8 cellular contexts compared by ENCODE assay signal in genomic region chr2:212940816-212941215, GRCh38.
DNase-seq lines count a peak whose midpoint lies in the region; ATAC-seq and TF ChIP-seq lines count a peak whose summit lies in the region.

No MANE protein-coding gene starts in this region.

- no peak overlapping the region for H3K9ac ChIP-seq in GM23248

- intact Hi-C loops in activated CD8-positive, alpha-beta T cell treated with anti-CD3 and anti-CD28 coated beads for 36 hours (cut with micrococcal nuclease) = no loop called here

- ATAC-seq in GM18873 (IDR thresholded peaks at IDR 0.05; ENCODE audit: low FRiP score, unreplicated experiment) (no peak), HG03025 (IDR thresholded peaks at IDR 0.05; ENCODE audit: low FRiP score, unreplicated experiment) (no peak)
- no peak for ATAC-seq in activated CD8-positive, alpha-beta T cell treated with anti-CD3 and anti-CD28 coated beads for 36 hours

- no peak overlapping the region for H3K4me2 ChIP-seq in GM23248 (ENCODE audit: unreplicated experiment)

- CTCF ChIA-PET in activated CD8-positive, alpha-beta T cell treated with anti-CD3 and anti-CD28 coated beads for 36 hours (lab: Charles Lee) = interaction anchor here (1.1 kb wide), 2 partner anchors 9 to 10 kb away, joined by 4 read pairs; no protein-coding TSS in a partner anchor

- H3K4me1 ChIP-seq in GM23248 (ENCODE audit: insufficient read depth) = no peaks in the 10 kb centered on the region

- H3K79me2 ChIP-seq in GM23248 (ENCODE audit: insufficient read depth) = no peaks in the 10 kb centered on the region

- H3K36me3 ChIP-seq in GM23248 (ENCODE audit: low read depth) = no peaks in the 10 kb centered on the region

- no peaks in the 10 kb centered on the region for H3K27me3 Mint-ChIP-seq in activated CD8-positive, alpha-beta T cell treated with anti-CD3 and anti-CD28 coated beads for 36 hours

- H3K27ac Mint-ChIP-seq in activated CD8-positive, alpha-beta T cell treated with anti-CD3 and anti-CD28 coated beads for 36 hours = no peak overlapping the region

- H3K4me3 Mint-ChIP-seq in activated CD8-positive, alpha-beta T cell treated with anti-CD3 and anti-CD28 coated beads for 36 hours = no peak overlapping the region

- peaks cover 1% of the 10 kb centered on the region for H3K9me3 Mint-ChIP-seq in activated CD8-positive, alpha-beta T cell treated with anti-CD3 and anti-CD28 coated beads for 36 hours

- H3K27ac ChIP-seq in GM23248 = no peak overlapping the region

- H3K27me3 ChIP-seq in GM23248 (replicated peaks; ENCODE audit: insufficient read depth) = no peaks in the 10 kb centered on the region

- H3K9me3 ChIP-seq in GM23248 (ENCODE audit: low read depth) = no peaks in the 10 kb centered on the region

- DNase-seq in GM23248 (peak; percentile 43), NCI-H2196 (lab: John Stamatoyannopoulos, UW; ENCODE audit: unreplicated experiment) (peak; percentile 88), ecto neural progenitor cell (ENCODE audit: low spot score) (peak; percentile 53), myocyte (ENCODE audit: low read depth) (peak; percentile 67), KG1 (lab: John Stamatoyannopoulos, UW) (no peak)
- DNase-seq in activated CD8-positive, alpha-beta T cell treated with anti-CD3 and anti-CD28 coated beads for 36 hours = no peak

- H3F3A ChIP-seq in GM23248 (ENCODE audit: insufficient read depth) = no peaks in the 10 kb centered on the region

- H4K20me1 ChIP-seq in GM23248 (ENCODE audit: insufficient read depth) = no peaks in the 10 kb centered on the region

- H3K4me3 ChIP-seq in GM23248 = no peak overlapping the region

- no peak for TF ChIP-seq CTCF in activated CD8-positive, alpha-beta T cell treated with anti-CD3 and anti-CD28 coated beads for 36 hours (IDR thresholded peaks at IDR 0.05)

- in situ Hi-C loops in GM23248 (cut with MboI) = no loop called here

- H2AFZ ChIP-seq in GM23248 = no peak overlapping the region

- POLR2A ChIA-PET in activated CD8-positive, alpha-beta T cell treated with anti-CD3 and anti-CD28 coated beads for 36 hours (lab: Charles Lee) = no interaction called here

- 20 to 21% methylated on average over 2 of the region's 2 CpGs for WGBS in GM23248 (ENCODE audit: low coverage in 1 of 2, low lambda C conversion rate in 2 of 2, missing lambda C conversion rate in 2 of 2), 2 experiments

- no peaks in the 10 kb centered on the region for H3K36me3 Mint-ChIP-seq in activated CD8-positive, alpha-beta T cell treated with anti-CD3 and anti-CD28 coated beads for 36 hours (ENCODE audit: low read depth)

- peaks cover 2% of the 10 kb centered on the region for H3K4me1 Mint-ChIP-seq in activated CD8-positive, alpha-beta T cell treated with anti-CD3 and anti-CD28 coated beads for 36 hours (ENCODE audit: low read depth)

- H3K9me2 ChIP-seq in GM23248 (ENCODE audit: insufficient read depth) = no peaks in the 10 kb centered on the region

Comparison
In these comparisons a context has a peak if more than half of its experiments do, and no peak if none do; other contexts are left out.
1. DNase-seq: peak in GM23248 (single experiment), NCI-H2196 (single experiment), ecto neural progenitor cell (single experiment) and myocyte (single experiment); none in KG1 (single experiment) and activated CD8-positive, alpha-beta T cell treated with anti-CD3 and anti-CD28 coated beads for 36 hours (single experiment).